In genomic region chr3:75434937-75435778, GRCh38 we compare ENCODE assay signal across 7 cellular contexts.
DNase-seq lines count a peak whose midpoint lies in the region; ATAC-seq, FAIRE-seq and TF ChIP-seq lines count a peak whose summit lies in the region.
"Not testable (repeated sequence)": the region's sequence is repeated elsewhere in the genome, so short reads cannot be mapped to it uniquely, and the experiment has no call there.

No MANE protein-coding gene starts in this region.

- not testable (repeated sequence) for H3K9me3 ChIP-seq in K562 (replicated peaks; ENCODE audit: control insufficient read depth, insufficient read depth, low read depth, low read length)

- peak overlapping the region; percentile 71; the same call in 1 of the 2 replicates for H3K4me2 ChIP-seq in K562 (ENCODE audit: insufficient read depth, low read length)

- not testable (repeated sequence) for TF ChIP-seq EP300 in K562 (IDR thresholded peaks at IDR 0.05; ENCODE audit: low read length)

- ATAC-seq in GM18511 (IDR thresholded peaks at IDR 0.05; ENCODE audit: unreplicated experiment), result peak; percentile 99
- ATAC-seq in HG03039 (IDR thresholded peaks at IDR 0.05; ENCODE audit: unreplicated experiment), result peak; percentile 100
- ATAC-seq in K562, result peak; percentile 100

- POLR2A ChIA-PET in K562 (lab: Yijun Ruan, JAX), result interaction anchor here (1.0 kb wide), 1 partner anchor 9 kb away, joined by 3 read pairs; no protein-coding TSS in a partner anchor

- TF ChIP-seq RAD21 in K562 (CRISPR knock-in tag; conservative IDR thresholded peaks at IDR 0.05 in 1 of 2, IDR thresholded peaks at IDR 0.05 in 1 of 2), result not testable (repeated sequence)

- H3K4me3 ChIP-seq in K562, result peak overlapping the region; percentile 50

- DNase-seq in NCI-H2029 treated with DMSO at 0.1 percent for 48 hours (lab: John Stamatoyannopoulos, UW) (peak; percentile 23), K562 (ENCODE audit: extremely low read depth in 1 of 4, low spot score in 3 of 4) (peak; percentile 70 to 94 (median 79)), hypothalamus (lab: John Stamatoyannopoulos, UW) (peak; percentile 59 to 100 (median 96)), retina (peak; percentile 96)

- peak in 1 of 3 experiments; percentile 14; a peak in 1 of 6 replicates for TF ChIP-seq CTCF in K562 (IDR thresholded peaks at IDR 0.05 in 2 of 3, conservative IDR thresholded peaks at IDR 0.05 in 1 of 3; ENCODE audit: insufficient read depth in 2 of 3, low read depth in 1 of 3, low read length in 3 of 3)

- WGBS in K562 (ENCODE audit: insufficient coverage, low coverage, missing lambda C conversion rate), result 0% methylated on average over 12 of the region's 70 CpGs

- peak; percentile 67 for TF ChIP-seq POLR2A in K562 (conservative IDR thresholded peaks at IDR 0.05)

- H2AFZ ChIP-seq in K562 (ENCODE audit: low read depth, low read length), result peak overlapping the region; percentile 66; the same call in 1 of the 2 replicates

- H3K4me1 ChIP-seq in K562 (replicated peaks in 1 of 2; ENCODE audit: control insufficient read depth in 2 of 2, insufficient read depth in 2 of 2, low read length in 2 of 2), result not testable (repeated sequence)

- BruUV-seq in K562 (replicated peaks; lab: Mats Ljungman, UMichigan), result not testable (repeated sequence)

- peak overlapping the region; percentile 65 to 87 for H3K9ac ChIP-seq in K562 (ENCODE audit: insufficient read depth in 1 of 2, low read depth in 2 of 2, low read length in 2 of 2)

- intact Hi-C loops in K562 (cut with micrococcal nuclease), result loop anchor here (10.0 kb wide), 1 partner anchor 120 kb away; no protein-coding TSS in a partner anchor

- FAIRE-seq in TTC549 (lab: Jason Lieb, UNC) (peak; percentile 13), K562 (lab: Jason Lieb, UNC) (peak; percentile 46)

- not testable (repeated sequence) for H4K20me1 ChIP-seq in K562 (replicated peaks; ENCODE audit: control insufficient read depth, insufficient read depth, low read length)

- CTCF ChIA-PET in K562 (lab: Yijun Ruan, JAX; ENCODE audit: low intra/inter-chr PET ratio), result not testable (repeated sequence)

- H3K9me1 ChIP-seq in K562 (ENCODE audit: control insufficient read depth, insufficient read depth, low read length), result not testable (repeated sequence)

- in situ Hi-C loops in K562 (cut with MboI), result not testable (repeated sequence)

- H3K27ac ChIP-seq in K562 (ENCODE audit: extremely low read depth, low read depth, low read length), result peak overlapping the region; percentile 75

- not testable (repeated sequence) for H3K36me3 ChIP-seq in K562 (ENCODE audit: control insufficient read depth, insufficient read depth, low read length)

- peaks cover 13% of the 10 kb centered on the region for H3K79me2 ChIP-seq in K562 (ENCODE audit: control insufficient read depth, insufficient read depth, low read length)

- not testable (repeated sequence) for H3K27me3 ChIP-seq in K562 (ENCODE audit: control insufficient read depth in 2 of 2, insufficient read depth in 2 of 2, low read length in 2 of 2)

TF ChIP-seq in K562, 482 proteins besides CTCF, POLR2A, EP300 and RAD21 (continues in another document):
- TF ChIP-seq GABPA (tag; conservative IDR thresholded peaks at IDR 0.05; ENCODE audit: low read depth), result peak; percentile 68
- TF ChIP-seq THAP12 (CRISPR knock-in tag; IDR thresholded peaks at IDR 0.05), result 0 out of 2 replicates have a peak, but pooled peaks have one; percentile 19
- peak; percentile 76 for TF ChIP-seq POLR2G (IDR thresholded peaks at IDR 0.05; ENCODE audit: low read depth, low read length)
- TF ChIP-seq MAX (CRISPR knock-in tag; IDR thresholded peaks at IDR 0.05), result peak; percentile 60
- TF ChIP-seq NR2C2 (CRISPR knock-in tag; IDR thresholded peaks at IDR 0.05); ZNF740 (tag; IDR thresholded peaks at IDR 0.05): not testable (repeated sequence)
- peak; percentile 45; the same call in 1 of the 2 replicates for TF ChIP-seq NR2C2 (tag; IDR thresholded peaks at IDR 0.05)
- 0 out of 2 replicates have a peak, but pooled peaks have one; percentile 43 for TF ChIP-seq SIN3B (IDR thresholded peaks at IDR 0.05; ENCODE audit: low read depth)
- TF ChIP-seq CSDE1 (IDR thresholded peaks at IDR 0.05), result peak in 1 of 2 experiments; percentile 12; a peak in 1 of 4 replicates
- peak; percentile 87 for TF ChIP-seq RFX1 (IDR thresholded peaks at IDR 0.05)
- peak; percentile 34; the same call in 1 of the 2 replicates for TF ChIP-seq ZNF740 (CRISPR knock-in tag; IDR thresholded peaks at IDR 0.05)
- peak in 1 of 2 experiments; percentile 85; a peak in 3 of 4 replicates for TF ChIP-seq MNT (conservative IDR thresholded peaks at IDR 0.05)
- TF ChIP-seq PRDM10 (IDR thresholded peaks at IDR 0.05; ENCODE audit: partially characterized antibody), result peak; percentile 9
- peak; percentile 81 for TF ChIP-seq RBFOX2 (IDR thresholded peaks at IDR 0.05; ENCODE audit: low read depth, low read length)
- TF ChIP-seq NRF1 (conservative IDR thresholded peaks at IDR 0.05 in 1 of 2, IDR thresholded peaks at IDR 0.05 in 1 of 2), result peak; percentile 67 to 71

Comparison
In these comparisons a context has a peak if more than half of its experiments do, and no peak if none do; other contexts are left out.
1. Peak in every context shown above with its lines: DNase-seq, ATAC-seq, H3K4me3 ChIP-seq and H3K27ac ChIP-seq.
2. DNase-seq: peak in every context shown above with its lines; median percentile 96 in hypothalamus; 96 in retina; 79 in K562; 23 in NCI-H2029 treated with DMSO at 0.1 percent for 48 hours.